ENCODE assay signal across 27 cellular contexts in the genomic region with DNA sequence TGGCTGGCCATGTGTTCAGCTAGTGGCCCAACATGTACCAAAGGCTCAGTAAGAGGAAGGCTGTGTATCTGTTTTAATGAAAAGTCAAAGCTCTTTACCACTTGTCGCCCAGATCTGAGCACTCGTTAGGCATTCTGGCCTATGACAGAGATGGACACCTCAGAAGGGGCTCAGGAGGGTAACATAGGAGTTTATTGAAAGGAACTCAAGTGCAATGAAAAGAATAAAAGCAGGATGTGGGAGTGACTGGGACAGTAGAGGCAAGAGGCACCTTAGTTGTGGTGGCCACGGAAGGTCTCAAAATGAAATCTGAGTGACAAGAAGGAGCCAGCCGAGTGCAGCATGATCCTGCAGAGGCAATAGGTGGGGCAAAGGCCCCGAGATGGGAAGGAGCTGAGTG.
"Had no signal": no experiment of that assay in that cellular context is flagged by ENCODE, and none has a peak within 500 bp of the region (broad histone marks: within the 10 kb centered on the region; RNA-seq: fewer than 3 reads in every experiment).

No MANE protein-coding gene starts in this region.

- H3K27me3 Mint-ChIP-seq: dendritic cell treated with granulocyte-macrophage colony-stimulating factor and Interleukin-4, amounts not matched to agents 40 ng/mL and 50 ng/mL, for 4 days; memory B cell had no signal

- H3K27ac Mint-ChIP-seq: dendritic cell treated with granulocyte-macrophage colony-stimulating factor and Interleukin-4, amounts not matched to agents 40 ng/mL and 50 ng/mL, for 4 days; effector memory CD8-positive, alpha-beta T cell; endodermal cell; memory B cell had no signal

- H3K36me3 ChIP-seq: colonic mucosa, esophagus squamous epithelium, gastrocnemius medialis, heart right ventricle, left lung, lower lobe of right lung had no signal

- H3K4me3 ChIP-seq: colonic mucosa, esophagus squamous epithelium, gastrocnemius medialis, heart right ventricle, left lung, lower lobe of right lung had no signal

- H3K27me3 ChIP-seq: colonic mucosa, gastrocnemius medialis had no signal

- H3K4me1 ChIP-seq: left lung, lower lobe of right lung had no signal

- H3K36me3 Mint-ChIP-seq: memory B cell had no signal

- ATAC-seq: effector memory CD8-positive, alpha-beta T cell; esophagus mucosa; gastrocnemius medialis; heart right ventricle; left cardiac atrium; left lung; left ventricle myocardium superior; lower lobe of right lung had no signal

- DNase-seq: colonic mucosa; cortex of kidney; effector CD8-positive, alpha-beta T cell; effector memory CD8-positive, alpha-beta T cell; endodermal cell; erythroblast; esophagus squamous epithelium; foreskin fibroblast; foreskin melanocyte; gastrocnemius medialis; glutamatergic neuron; head of caudate nucleus; heart right ventricle; hippocampal formation; left cardiac atrium; left lung; left ventricle myocardium superior; lower lobe of right lung; mesendoderm; midbrain had no signal

- H3K4me1 Mint-ChIP-seq: endodermal cell, memory B cell had no signal

- FAIRE-seq: endometrium, islet of Langerhans, keratinocyte had no signal

- H3K4me3 Mint-ChIP-seq: dendritic cell treated with granulocyte-macrophage colony-stimulating factor and Interleukin-4, amounts not matched to agents 40 ng/mL and 50 ng/mL, for 4 days; effector memory CD8-positive, alpha-beta T cell; endodermal cell; memory B cell had no signal

- H3K9me3 ChIP-seq: colonic mucosa, gastrocnemius medialis, lower lobe of right lung had no signal

- H3K27ac ChIP-seq: colonic mucosa, epithelial cell of prostate, esophagus squamous epithelium, gastrocnemius medialis, heart right ventricle, left lung, lower lobe of right lung had no signal
